ENCODE assay signal across 1 cellular context in the genomic region with DNA sequence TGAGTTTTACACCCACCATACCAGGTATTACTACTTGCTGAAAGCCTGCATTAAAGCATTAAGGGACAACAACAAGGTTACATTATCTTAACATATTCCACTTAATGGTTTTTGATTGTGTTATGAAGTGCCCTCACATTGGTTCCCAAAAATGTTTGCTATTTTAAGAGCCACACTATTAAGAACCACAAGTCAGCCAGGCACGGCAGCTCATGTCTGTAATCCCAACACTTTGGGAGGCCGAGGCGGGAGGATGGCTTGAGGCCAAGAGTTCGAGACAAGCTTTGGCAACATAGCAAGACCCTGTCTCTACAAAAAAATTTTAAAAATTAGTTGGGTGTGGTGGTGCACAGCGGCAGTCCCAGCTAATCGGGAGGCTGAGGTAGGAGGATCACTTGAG.
TF ChIP-seq lines count a peak whose summit lies in the region.

No MANE protein-coding gene starts in this region.

TF ChIP-seq in HepG2, 621 proteins besides CTCF, POLR2A, EP300 and RAD21:
- TF ChIP-seq ZNF615 (CRISPR knock-in tag; IDR thresholded peaks at IDR 0.05; ENCODE audit: borderline replicate concordance) (no peak), SIX1 (CRISPR knock-in tag; IDR thresholded peaks at IDR 0.05; ENCODE audit: borderline replicate concordance) (no peak), ESRRA (CRISPR knock-in tag; IDR thresholded peaks at IDR 0.05; ENCODE audit: low read depth) (no peak), NPAS2 (CRISPR knock-in tag; IDR thresholded peaks at IDR 0.05; ENCODE audit: borderline replicate concordance) (no peak), FOXP1 (IDR thresholded peaks at IDR 0.05) (no peak), FOXP1 (CRISPR knock-in tag; IDR thresholded peaks at IDR 0.05) (no peak), ZNF749 (CRISPR knock-in tag; IDR thresholded peaks at IDR 0.05; ENCODE audit: borderline replicate concordance) (no peak), MEF2D (CRISPR knock-in tag; IDR thresholded peaks at IDR 0.05) (no peak)
- TF ChIP-seq, protein P1, sequence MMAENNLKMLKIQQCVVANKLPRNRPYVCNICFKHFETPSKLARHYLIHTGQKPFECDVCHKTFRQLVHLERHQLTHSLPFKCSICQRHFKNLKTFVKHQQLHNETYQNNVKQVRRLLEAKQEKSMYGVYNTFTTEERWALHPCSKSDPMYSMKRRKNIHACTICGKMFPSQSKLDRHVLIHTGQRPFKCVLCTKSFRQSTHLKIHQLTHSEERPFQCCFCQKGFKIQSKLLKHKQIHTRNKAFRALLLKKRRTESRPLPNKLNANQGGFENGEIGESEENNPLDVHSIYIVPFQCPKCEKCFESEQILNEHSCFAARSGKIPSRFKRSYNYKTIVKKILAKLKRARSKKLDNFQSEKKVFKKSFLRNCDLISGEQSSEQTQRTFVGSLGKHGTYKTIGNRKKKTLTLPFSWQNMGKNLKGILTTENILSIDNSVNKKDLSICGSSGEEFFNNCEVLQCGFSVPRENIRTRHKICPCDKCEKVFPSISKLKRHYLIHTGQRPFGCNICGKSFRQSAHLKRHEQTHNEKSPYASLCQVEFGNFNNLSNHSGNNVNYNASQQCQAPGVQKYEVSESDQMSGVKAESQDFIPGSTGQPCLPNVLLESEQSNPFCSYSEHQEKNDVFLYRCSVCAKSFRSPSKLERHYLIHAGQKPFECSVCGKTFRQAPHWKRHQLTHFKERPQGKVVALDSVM (CRISPR knock-in tag; IDR thresholded peaks at IDR 0.05): peak; percentile 70
TF ChIP-seq in HepG2: peak in this region for 1.
